10 cellular contexts compared by ENCODE assay signal in the genomic region with DNA sequence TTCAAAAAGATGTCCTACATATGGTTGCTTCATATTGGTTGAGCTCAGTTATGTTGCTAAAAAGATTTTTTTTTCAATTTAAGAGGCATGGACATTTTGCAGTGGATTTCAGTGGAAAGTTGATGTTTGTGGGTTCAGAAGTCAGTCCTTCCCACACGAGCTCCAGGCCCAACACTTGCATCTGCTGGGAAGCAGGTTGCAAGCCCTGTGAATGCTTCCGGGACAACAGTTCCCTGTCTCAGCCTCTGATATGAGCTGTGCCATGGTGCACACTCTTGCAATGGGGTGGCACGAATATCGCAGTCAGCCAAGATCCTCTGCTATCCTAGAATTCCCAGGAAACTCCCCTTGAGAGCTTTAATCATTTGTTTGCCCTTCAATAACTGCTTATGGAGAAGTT. TPM values are rescaled to one million over a fixed set of nuclear protein-coding genes. Genes with fewer than 3 reads are reported as not detected.
DNase-seq lines count a peak whose midpoint lies in the region; ATAC-seq and TF ChIP-seq lines count a peak whose summit lies in the region.
"Had no signal": no experiment of that assay in that cellular context is flagged by ENCODE, and none has a peak within 500 bp of the region (broad histone marks: within the 10 kb centered on the region; RNA-seq: fewer than 3 reads in every experiment).

No MANE protein-coding gene starts in this region.

- TF ChIP-seq POLR2A in upper lobe of left lung (IDR thresholded peaks at IDR 0.05), result no peak

- ATAC-seq in left ventricle myocardium superior (no peak), memory B cell (ENCODE audit: low read depth) (no peak), upper lobe of left lung (ENCODE audit: low FRiP score in 2 of 2) (no peak)

- peaks cover 17% of the 10 kb centered on the region for H3K36me3 Mint-ChIP-seq in activated CD4-positive, alpha-beta memory T cell treated with anti-CD3 and anti-CD28 coated beads, Interleukin-2, amount 10 ng/mL, durations not matched to agents 7 days and 5 days (ENCODE audit: low read depth)
- no peaks in the 10 kb centered on the region for H3K36me3 Mint-ChIP-seq in memory B cell

- H3K27ac ChIP-seq in right atrium auricular region, result peak overlapping the region in 1 of 2 donors; percentile 53
- peak overlapping the region; percentile 66 to 84 (median 78) for H3K27ac ChIP-seq in upper lobe of left lung

- no peaks in the 10 kb centered on the region for H3K9me3 ChIP-seq in right atrium auricular region
- H3K9me3 ChIP-seq in upper lobe of left lung, result no peaks in the 10 kb centered on the region
- H3K9me3 ChIP-seq in HAP-1, result no peaks in the 10 kb centered on the region

- H3K27ac Mint-ChIP-seq in activated CD4-positive, alpha-beta memory T cell treated with anti-CD3 and anti-CD28 coated beads, Interleukin-2, amount 10 ng/mL, durations not matched to agents 7 days and 5 days, result peak overlapping the region; percentile 95
- H3K27ac Mint-ChIP-seq in memory B cell, result peak overlapping the region; percentile 84

- H3K4me1 Mint-ChIP-seq in activated CD4-positive, alpha-beta memory T cell treated with anti-CD3 and anti-CD28 coated beads, Interleukin-2, amount 10 ng/mL, durations not matched to agents 7 days and 5 days, result peaks cover 77% of the 10 kb centered on the region
- H3K4me1 Mint-ChIP-seq in memory B cell, result peaks cover 26% of the 10 kb centered on the region

- TF ChIP-seq CTCF in right atrium auricular region (IDR thresholded peaks at IDR 0.05) (no peak), upper lobe of left lung (IDR thresholded peaks at IDR 0.05) (no peak)

- H3K4me3 ChIP-seq in right atrium auricular region (no peak overlapping the region), upper lobe of left lung (no peak overlapping the region), HAP-1 (no peak overlapping the region)

- in situ Hi-C loops in HAP-1 (cut with MboI; ENCODE audit: low sequenced_read_pairs), result no loop called here

- H3K27me3 Mint-ChIP-seq in activated CD4-positive, alpha-beta memory T cell treated with anti-CD3 and anti-CD28 coated beads, Interleukin-2, amount 10 ng/mL, durations not matched to agents 7 days and 5 days, result peaks cover 10% of the 10 kb centered on the region
- H3K27me3 Mint-ChIP-seq in memory B cell, result no peaks in the 10 kb centered on the region

- H3K4me1 ChIP-seq in right atrium auricular region, result peaks cover 0 to 14% of the 10 kb centered on the region in 2 donors
- H3K4me1 ChIP-seq in upper lobe of left lung, result peaks cover 20 to 39% (median 23%) of the 10 kb centered on the region in 4 donors
- H3K4me1 ChIP-seq in HAP-1, result no peaks in the 10 kb centered on the region

- 78 to 80% methylated on average over 4 of the region's 4 CpGs for WGBS in upper lobe of left lung, 2 donors

- H3K9me3 Mint-ChIP-seq in activated CD4-positive, alpha-beta memory T cell treated with anti-CD3 and anti-CD28 coated beads, Interleukin-2, amount 10 ng/mL, durations not matched to agents 7 days and 5 days, result peaks cover 5% of the 10 kb centered on the region
- no peaks in the 10 kb centered on the region for H3K9me3 Mint-ChIP-seq in memory B cell

- no peak for TF ChIP-seq EP300 in upper lobe of left lung (IDR thresholded peaks at IDR 0.05)

- H3K36me3 ChIP-seq in right atrium auricular region (no peaks in the 10 kb centered on the region), upper lobe of left lung (no peaks in the 10 kb centered on the region), HAP-1 (replicated peaks) (no peaks in the 10 kb centered on the region)

- CTCF ChIA-PET in activated CD4-positive, alpha-beta memory T cell treated with anti-CD3 and anti-CD28 coated beads, Interleukin-2, amount 10 ng/mL, durations not matched to agents 7 days and 5 days (lab: Charles Lee), result interaction anchor here (0.8 to 3.2 kb wide), 6 partner anchors 9 to 70 kb away, joined by 3 to 16 read pairs (median 4); no protein-coding TSS in a partner anchor

- H3K27me3 ChIP-seq in right atrium auricular region (no peaks in the 10 kb centered on the region), upper lobe of left lung (no peaks in the 10 kb centered on the region), HAP-1 (ENCODE audit: low read depth) (no peaks in the 10 kb centered on the region)

- peak overlapping the region; percentile 28 for H3K4me3 Mint-ChIP-seq in activated CD4-positive, alpha-beta memory T cell treated with anti-CD3 and anti-CD28 coated beads, Interleukin-2, amount 10 ng/mL, durations not matched to agents 7 days and 5 days
- H3K4me3 Mint-ChIP-seq in memory B cell, result peak overlapping the region; percentile 62

- DNase-seq in right atrium auricular region (ENCODE audit: low spot score) (peak; percentile 40), left ventricle myocardium superior (no peak), memory B cell (ENCODE audit: low spot score in 2 of 2) (no peak), upper lobe of left lung (no peak), HAP-1 (ENCODE audit: low spot score in 2 of 2) (no peak), Kasumi-1 (lab: John Stamatoyannopoulos, UW) (no peak), NCI-H146 treated with DMSO at 0.1 percent for 48 hours (lab: John Stamatoyannopoulos, UW; ENCODE audit: unreplicated experiment) (no peak)
- no peak for DNase-seq in activated CD4-positive, alpha-beta memory T cell treated with anti-CD3 and anti-CD28 coated beads, Interleukin-2, amount 10 ng/mL, durations not matched to agents 7 days and 5 days
- DNase-seq: kidney glomerular epithelial cell had no signal

- POLR2A ChIA-PET in activated CD4-positive, alpha-beta memory T cell treated with anti-CD3 and anti-CD28 coated beads, Interleukin-2, amount 10 ng/mL, durations not matched to agents 7 days and 5 days (lab: Charles Lee), result interaction anchor here (0.7 to 10.3 kb wide), 12 partner anchors 11 to 311 kb away, joined by 3 to 246 read pairs (median 6); a partner anchor contains a TSS

- intact Hi-C loops in left ventricle myocardium superior (cut with micrococcal nuclease), result no loop called here

RNA-seq across cellular contexts. Expression of a gene that starts 30.3 kb away (rescaled TPM):
- total RNA-seq in right atrium auricular region, result 10 to 100 TPM in 1 of 2 donors, 1 to 10 TPM in 1; 7.9 to 12.3 TPM
- total RNA-seq in left ventricle myocardium superior, result 11.1 TPM
- 10 to 100 TPM; 23.7 to 25.3 TPM for total RNA-seq in activated CD4-positive, alpha-beta memory T cell treated with anti-CD3 and anti-CD28 coated beads, Interleukin-2, amount 10 ng/mL, durations not matched to agents 7 days and 5 days
- 100 to 1,000 TPM in 2 of 6 donors, 10 to 100 TPM in 4; 56.7 to 130 (median 79.8) TPM for total RNA-seq in upper lobe of left lung
- total RNA-seq: LHCN-M2 had no signal
